ENCODE assay signal across 15 cellular contexts in genomic region chr1:208218237-208219097, GRCh38. TPM values are rescaled to one million over a fixed set of nuclear protein-coding genes. Genes with fewer than 3 reads are reported as not detected.
DNase-seq lines count a peak whose midpoint lies in the region; ATAC-seq and TF ChIP-seq lines count a peak whose summit lies in the region.
"Had no signal": no experiment of that assay in that cellular context is flagged by ENCODE, and none has a peak within 500 bp of the region (broad histone marks: within the 10 kb centered on the region; RNA-seq: fewer than 3 reads in every experiment).

No MANE protein-coding gene starts in this region.

- POLR2A ChIA-PET in PC-9 (lab: Charles Lee; ENCODE audit: unreplicated experiment) = no interaction called here

- intact Hi-C loops in PC-9 (cut with micrococcal nuclease; ENCODE audit: unreplicated experiment) = no loop called here
- intact Hi-C loops in posterior vena cava (cut with DNase I) = no loop called here

- H3K9me3 ChIP-seq in PC-9 (ENCODE audit: insufficient read depth, low read depth) (no peaks in the 10 kb centered on the region), muscle layer of duodenum (ENCODE audit: control insufficient read depth in 1 of 2, low read length in 2 of 2) (no peaks in the 10 kb centered on the region)

- BruUV-seq in PC-9 (replicated peaks; lab: Mats Ljungman, UMichigan) = no TSS peak

- peaks cover 53% of the 10 kb centered on the region for H3K4me1 ChIP-seq in PC-9 (replicated peaks; ENCODE audit: insufficient read depth)
- peaks cover 13 to 53% of the 10 kb centered on the region in 2 donors for H3K4me1 ChIP-seq in muscle layer of duodenum (ENCODE audit: control insufficient read depth in 1 of 2, insufficient read depth in 2 of 2, low read length in 2 of 2)

- H3K9me2 ChIP-seq in PC-9 (ENCODE audit: insufficient read depth) = no peaks in the 10 kb centered on the region

- H3K4me3 Mint-ChIP-seq in endothelial cell (ENCODE audit: unreplicated experiment) = peak overlapping the region; percentile 35
- H3K4me3 Mint-ChIP-seq: activated T-cell treated with anti-CD3 and anti-CD28 coated beads, Interleukin-2, amount 50 U/mL, for 24 hours had no signal

- H3K4me3 ChIP-seq in PC-9 (no peak overlapping the region), muscle layer of duodenum (ENCODE audit: low read depth in 1 of 2, low read length in 2 of 2) (no peak overlapping the region)

- H3K27ac Mint-ChIP-seq in endothelial cell (ENCODE audit: unreplicated experiment) = peak overlapping the region; percentile 34
- H3K27ac Mint-ChIP-seq: activated T-cell treated with anti-CD3 and anti-CD28 coated beads, Interleukin-2, amount 50 U/mL, for 24 hours had no signal

- no peaks in the 10 kb centered on the region for H3K9me3 Mint-ChIP-seq in endothelial cell (ENCODE audit: unreplicated experiment)
- H3K9me3 Mint-ChIP-seq: activated T-cell treated with anti-CD3 and anti-CD28 coated beads, Interleukin-2, amount 50 U/mL, for 24 hours had no signal

- no peaks in the 10 kb centered on the region; the same call in 1 of the 2 replicates for H3K36me3 ChIP-seq in PC-9 (ENCODE audit: low read depth)
- H3K36me3 ChIP-seq in muscle layer of duodenum (ENCODE audit: control insufficient read depth in 1 of 2, insufficient read depth in 2 of 2, low read length in 2 of 2) = peaks cover 9 to 12% of the 10 kb centered on the region in 2 donors

- TF ChIP-seq CTCF in PC-9 (conservative IDR thresholded peaks at IDR 0.05) (no peak), endothelial cell (IDR thresholded peaks at IDR 0.05; ENCODE audit: unreplicated experiment) (no peak)

- H4K20me1 ChIP-seq in PC-9 (ENCODE audit: insufficient read depth) = no peaks in the 10 kb centered on the region

- H3F3A ChIP-seq in PC-9 (ENCODE audit: insufficient read depth, low read depth) = peaks cover 28% of the 10 kb centered on the region

- H2AFZ ChIP-seq in PC-9 = no peak overlapping the region

- H3K4me2 ChIP-seq in PC-9 = peak overlapping the region; percentile 86; the same call in 1 of the 2 replicates

- peaks cover 27% of the 10 kb centered on the region for H3K36me3 Mint-ChIP-seq in endothelial cell (ENCODE audit: low read depth, unreplicated experiment)

- H3K27ac ChIP-seq in PC-9 (peak overlapping the region; percentile 91; the same call in 1 of the 2 replicates), muscle layer of duodenum (ENCODE audit: low read length) (peak overlapping the region; percentile 62), temporal lobe (ENCODE audit: low read depth, low read length) (peak overlapping the region; percentile 21)

- H3K27me3 ChIP-seq in PC-9 (ENCODE audit: insufficient read depth, low read depth) = no peaks in the 10 kb centered on the region
- H3K27me3 ChIP-seq in muscle layer of duodenum (ENCODE audit: low read depth, low read length) = no peaks in the 10 kb centered on the region

- peaks cover 39% of the 10 kb centered on the region for H3K79me2 ChIP-seq in PC-9 (ENCODE audit: low read depth)

- CTCF ChIA-PET in PC-9 (lab: Charles Lee) = no interaction called here

- peaks cover 76% of the 10 kb centered on the region for H3K4me1 Mint-ChIP-seq in endothelial cell (ENCODE audit: unreplicated experiment)

- H3K27me3 Mint-ChIP-seq in endothelial cell (ENCODE audit: unreplicated experiment) = peaks cover 14% of the 10 kb centered on the region

- no peak for DNase-seq in PC-9
- no peak for DNase-seq in endothelial cell (ENCODE audit: low spot score)
- DNase-seq in NCI-H2227 (lab: John Stamatoyannopoulos, UW; ENCODE audit: unreplicated experiment) = no peak
- no peak for DNase-seq in posterior vena cava (ENCODE audit: low spot score)
- DNase-seq: activated CD4-positive, alpha-beta T cell treated with anti-CD3 and anti-CD28 coated beads for 4 hours; activated T-cell treated with anti-CD3 and anti-CD28 coated beads, Interleukin-2, amount 50 U/mL, for 24 hours; Calu3; hypothalamus; NCI-H2107; NCI-H82; nucleus accumbens had no signal

- ATAC-seq in HG03045 (IDR thresholded peaks at IDR 0.05; ENCODE audit: unreplicated experiment) (no peak), HG03175 (IDR thresholded peaks at IDR 0.05; ENCODE audit: unreplicated experiment) (no peak)

RNA-seq across cellular contexts. Expression of gene PLXNA2, which starts 25.7 kb away (rescaled TPM):
- total RNA-seq in PC-9 (2021) (10.2 and 15.6 TPM in 2 replicates), endothelial cell (ENCODE audit: unreplicated experiment) (25.6 TPM), temporal lobe (63.2 TPM), posterior vena cava (10 to 100 TPM; 23.4 to 40.6 TPM)

Comparison
In these comparisons a context has a peak if more than half of its experiments do, and no peak if none do; other contexts are left out.
1. H3K27ac ChIP-seq: peak in every context shown above with its lines; median percentile 91 in PC-9; 62 in muscle layer of duodenum; 21 in temporal lobe.